Comparison of ENCODE assay signal across 1 cellular context in genomic region chr7:66957595-66958290, GRCh38.
TF ChIP-seq lines count a peak whose summit lies in the region.

No MANE protein-coding gene starts in this region.

TF ChIP-seq in H1, 55 proteins besides CTCF, POLR2A, EP300 and RAD21:
- TF ChIP-seq RFX5 (IDR thresholded peaks at IDR 0.05; ENCODE audit: borderline replicate concordance, low read depth, low read length) (no peak), ZNF274 (IDR thresholded peaks at IDR 0.05; ENCODE audit: borderline replicate concordance, extremely low read depth, low read length) (no peak)
